ENCODE assay signal across 29 cellular contexts in genomic region chr19:33071887-33072286, GRCh38. TPM values are rescaled to one million over a fixed set of nuclear protein-coding genes. Genes with fewer than 3 reads are reported as not detected.
A peak's percentile ranks its signal among the peaks of the same experiment; 100 is the strongest.
DNase-seq lines count a peak whose midpoint lies in the region; ATAC-seq, FAIRE-seq and TF ChIP-seq lines count a peak whose summit lies in the region.
"Had no signal": no experiment of that assay in that cellular context is flagged by ENCODE, and none has a peak within 500 bp of the region (broad histone marks: within the 10 kb centered on the region; RNA-seq: fewer than 3 reads in every experiment).

No MANE protein-coding gene starts in this region.

- H3K27ac ChIP-seq in breast epithelium: no peak overlapping the region
- H3K27ac ChIP-seq: sigmoid colon, testis, VCaP had no signal

- H3K9me3 ChIP-seq in breast epithelium: no peaks in the 10 kb centered on the region
- H3K9me3 ChIP-seq: sigmoid colon, testis had no signal

- TF ChIP-seq POLR2A in breast epithelium (IDR thresholded peaks at IDR 0.05): no peak

- no peaks in the 10 kb centered on the region for H3K36me3 Mint-ChIP-seq in MCF 10A (ENCODE audit: insufficient read depth, unreplicated experiment)
- H3K36me3 Mint-ChIP-seq: brain, naive B cell had no signal

- H3K4me3 Mint-ChIP-seq in MCF 10A (ENCODE audit: unreplicated experiment): no peak overlapping the region
- H3K4me3 Mint-ChIP-seq: brain; CD4-positive, alpha-beta T cell; naive B cell had no signal

- H3K27ac Mint-ChIP-seq in MCF 10A (ENCODE audit: low read depth, unreplicated experiment): no peak overlapping the region
- H3K27ac Mint-ChIP-seq: brain; CD4-positive, alpha-beta T cell; progenitor cell of endocrine pancreas had no signal

- no peak overlapping the region for H3K4me3 ChIP-seq in breast epithelium
- H3K4me3 ChIP-seq: sigmoid colon, testis had no signal

- no peaks in the 10 kb centered on the region for H3K4me1 Mint-ChIP-seq in MCF 10A (ENCODE audit: insufficient read depth, unreplicated experiment)
- H3K4me1 Mint-ChIP-seq: brain, naive B cell had no signal

- no peaks in the 10 kb centered on the region for H3K4me1 ChIP-seq in breast epithelium
- H3K4me1 ChIP-seq: sigmoid colon, testis had no signal

- DNase-seq in MCF 10A (ENCODE audit: unreplicated experiment): peak; percentile 23
- DNase-seq in breast epithelium (ENCODE audit: low spot score in 2 of 2): no peak
- peak; percentile 41 for DNase-seq in SW480 (ENCODE audit: low spot score)
- DNase-seq in iris pigment epithelial cell (ENCODE audit: low read depth): peak; percentile 46
- DNase-seq in urothelium cell line (ENCODE audit: low spot score): peak; percentile 42
- no peak for DNase-seq in activated naive CD4-positive, alpha-beta T cell (lab: John Stamatoyannopoulos, UW)
- no peak for DNase-seq in retina
- DNase-seq: 8988T; activated CD4-positive, alpha-beta T cell treated with anti-CD3 and anti-CD28 coated beads for 4 hours; activated T-cell treated with anti-CD3 and anti-CD28 coated beads, Interleukin-2, amount 50 U/mL, for 1 hour; AML-193; CD4-positive, alpha-beta T cell; effector CD8-positive, alpha-beta T cell; foreskin melanocyte; mesendoderm; naive B cell; NCI-H1417; NCI-H2081 treated with DMSO at 0.1 percent for 48 hours; NCI-H345; NCI-H82; sigmoid colon; stimulated activated CD4-positive, alpha-beta T cell treated with anti-CD3 and anti-CD28 coated beads, Interleukin-15, amount 100 ng/mL, for 24 hours; stimulated activated naive CD4-positive, alpha-beta T cell; testis had no signal

- no peaks in the 10 kb centered on the region for H3K27me3 ChIP-seq in breast epithelium
- H3K27me3 ChIP-seq: sigmoid colon, testis had no signal

- H3K36me3 ChIP-seq in breast epithelium: no peaks in the 10 kb centered on the region
- H3K36me3 ChIP-seq: sigmoid colon had no signal

- CTCF ChIA-PET in MCF 10A (lab: Yijun Ruan, JAX): interaction anchor here (0.6 kb wide), 1 partner anchor 15 kb away, joined by 3 read pairs; no protein-coding TSS in a partner anchor

- peak; percentile 37 for FAIRE-seq in urothelium cell line (lab: Jason Lieb, UNC)

- POLR2A ChIA-PET in MCF 10A (lab: Yijun Ruan, JAX): interaction anchor here (0.9 kb wide), 1 partner anchor 23 kb away, joined by 3 read pairs; no protein-coding TSS in a partner anchor

- TF ChIP-seq CTCF in MCF 10A (IDR thresholded peaks at IDR 0.05; ENCODE audit: unreplicated experiment) (no peak), breast epithelium (IDR thresholded peaks at IDR 0.05) (no peak)

- intact Hi-C loops in MCF 10A (cut with micrococcal nuclease) (no loop called here), breast epithelium (cut with DNase I; ENCODE audit: low total_unique reads) (no loop called here)

- no TSS peak for BruUV-seq in MCF 10A (replicated peaks; lab: Mats Ljungman, UMichigan)

- ATAC-seq in HG02973 (IDR thresholded peaks at IDR 0.05; ENCODE audit: unreplicated experiment): no peak
- ATAC-seq: SK-N-SH treated with all-trans-retinoic acid at 6 μM for 48 hours had no signal

- H3K9me3 Mint-ChIP-seq in MCF 10A (ENCODE audit: unreplicated experiment): no peaks in the 10 kb centered on the region
- H3K9me3 Mint-ChIP-seq: brain; CD4-positive, alpha-beta T cell; naive B cell had no signal

- no peaks in the 10 kb centered on the region for H3K27me3 Mint-ChIP-seq in MCF 10A (ENCODE audit: insufficient read depth, unreplicated experiment)

RNA-seq across cellular contexts. Expression of gene RHPN2, which starts 7.2 kb away (rescaled TPM):
- 4.9 and 5.5 TPM in 2 replicates for total RNA-seq in MCF 10A (2022)
- 10 to 100 TPM in 2 of 3 donors, 1 to 10 TPM in 1; 1.4 to 55.3 (median 35.4) TPM for total RNA-seq in breast epithelium

RNA-seq across cellular contexts. Expression of gene GPATCH1, which starts 9.1 kb away (rescaled TPM):
- 5.1 and 6.6 TPM in 2 replicates for total RNA-seq in MCF 10A (2022)
- total RNA-seq in breast epithelium: 10 to 100 TPM in 2 of 3 donors, 1 to 10 TPM in 1; 9.4 to 14.2 (median 12.5) TPM

Comparison
In these comparisons a context has a peak if more than half of its experiments do, and no peak if none do; other contexts are left out.
1. DNase-seq: peak in MCF 10A (single experiment), SW480 (single experiment), iris pigment epithelial cell (single experiment) and urothelium cell line (single experiment); none in breast epithelium (0 of 2), activated naive CD4-positive, alpha-beta T cell (0 of 4) and retina (single experiment).